Comparison of ENCODE assay signal across 32 cellular contexts in the genomic region with DNA sequence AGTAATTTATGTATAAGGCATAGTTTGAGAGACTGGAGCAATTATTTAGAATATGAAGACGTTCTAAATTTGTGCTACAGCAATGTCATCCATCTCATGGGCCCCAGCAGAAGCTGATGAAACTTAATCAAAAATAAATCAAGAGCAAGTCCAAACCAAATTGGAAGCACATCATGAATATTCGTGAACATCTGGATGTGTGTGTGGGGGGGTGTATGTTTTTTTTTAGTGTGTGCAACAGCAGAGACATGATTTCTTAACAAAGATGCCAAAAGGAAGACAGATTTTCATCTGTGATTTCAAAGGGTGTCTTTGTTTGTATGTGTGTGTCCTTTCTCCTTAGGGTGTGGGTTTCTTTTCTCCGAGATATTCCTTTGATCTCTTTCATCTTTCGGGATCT.
"Had no signal": no experiment of that assay in that cellular context is flagged by ENCODE, and none has a peak within 500 bp of the region (broad histone marks: within the 10 kb centered on the region; RNA-seq: fewer than 3 reads in every experiment).

No MANE protein-coding gene starts in this region.

- H3K9me3 ChIP-seq: breast epithelium, esophagus squamous epithelium, ovary, sigmoid colon, stomach, suprapubic skin, tibial artery had no signal

- H3K27ac ChIP-seq: epithelial cell of prostate, ovary, stomach, suprapubic skin, tibial artery, WERI-Rb-1 had no signal

- H3K36me3 ChIP-seq: breast epithelium, ovary, sigmoid colon, stomach, suprapubic skin, tibial artery, WERI-Rb-1 had no signal

- H3K36me3 Mint-ChIP-seq: activated naive CD4-positive, alpha-beta T cell treated with anti-CD3 and anti-CD28 coated beads, Interleukin-2, amount 50 U/mL, for 24 hours; stimulated activated memory B cell treated with anti-CD40 and anti-IgM and Interleukin-4, amounts not matched to agents 10 μg/mL and 1 μg/mL and 100 μg/mL, for 72 hours had no signal

- H3K4me3 Mint-ChIP-seq: activated CD4-positive, alpha-beta T cell treated with anti-CD3 and anti-CD28 coated beads, Interleukin-2, amount 10 ng/mL, durations not matched to agents 7 days and 5 days; activated CD8-positive, alpha-beta T cell treated with anti-CD3 and anti-CD28 coated beads for 36 hours; activated naive CD4-positive, alpha-beta T cell treated with anti-CD3 and anti-CD28 coated beads, Interleukin-2, amount 50 U/mL, for 24 hours; activated naive CD8-positive, alpha-beta T cell treated with anti-CD3 and anti-CD28 coated beads, Interleukin-2, amount 50 U/mL, for 24 hours; dendritic cell treated with granulocyte-macrophage colony-stimulating factor and Interleukin-4, amounts not matched to agents 40 ng/mL and 50 ng/mL, for 4 days; nephron; stimulated activated memory B cell treated with anti-CD40 and anti-IgM and Interleukin-4, amounts not matched to agents 10 μg/mL and 1 μg/mL and 100 μg/mL, for 72 hours; T-helper 1 cell treated with Interleukin-12 subunit alpha and Interleukin-12 subunit beta and Interleukin-4 antibody, amounts not matched to agents 30 μg/mL and 1 μg/mL, for 36 hours had no signal

- ATAC-seq: activated CD8-positive, alpha-beta T cell treated with anti-CD3 and anti-CD28 coated beads for 36 hours; activated naive CD8-positive, alpha-beta T cell treated with anti-CD3 and anti-CD28 coated beads, Interleukin-2, amount 50 U/mL, for 24 hours; left lobe of liver; stimulated activated memory B cell treated with anti-CD40 and anti-IgM and Interleukin-4, amounts not matched to agents 10 μg/mL and 1 μg/mL and 100 μg/mL, for 72 hours had no signal

- H3K9me3 Mint-ChIP-seq: activated CD4-positive, alpha-beta T cell treated with anti-CD3 and anti-CD28 coated beads, Interleukin-2, amount 10 ng/mL, durations not matched to agents 7 days and 5 days; activated CD8-positive, alpha-beta T cell treated with anti-CD3 and anti-CD28 coated beads for 36 hours; activated naive CD4-positive, alpha-beta T cell treated with anti-CD3 and anti-CD28 coated beads, Interleukin-2, amount 50 U/mL, for 24 hours; activated naive CD8-positive, alpha-beta T cell treated with anti-CD3 and anti-CD28 coated beads, Interleukin-2, amount 50 U/mL, for 24 hours; activated T-helper 2 cell treated with anti-CD3 and anti-CD28 coated beads, Interferon-gamma antibody, Interleukin-2, Interleukin-4, amounts not matched to agents 10 μg/mL and 5 μg/mL and 100 μg/mL, durations not matched to agents 14 hours and 24 hours and 36 hours; dendritic cell treated with granulocyte-macrophage colony-stimulating factor and Interleukin-4, amounts not matched to agents 40 ng/mL and 50 ng/mL, for 4 days; nephron; stimulated activated memory B cell treated with anti-CD40 and anti-IgM and Interleukin-4, amounts not matched to agents 10 μg/mL and 1 μg/mL and 100 μg/mL, for 72 hours; T-helper 1 cell treated with Interleukin-12 subunit alpha and Interleukin-12 subunit beta and Interleukin-4 antibody, amounts not matched to agents 30 μg/mL and 1 μg/mL, for 36 hours had no signal

- H3K4me3 ChIP-seq: breast epithelium, esophagus squamous epithelium, ovary, sigmoid colon, stomach, suprapubic skin, tibial artery had no signal

- H3K27me3 ChIP-seq: breast epithelium, esophagus squamous epithelium, ovary, sigmoid colon, stomach, suprapubic skin, tibial artery had no signal

- H3K27ac Mint-ChIP-seq: activated CD4-positive, alpha-beta T cell treated with anti-CD3 and anti-CD28 coated beads, Interleukin-2, amount 10 ng/mL, durations not matched to agents 7 days and 5 days; activated CD8-positive, alpha-beta T cell treated with anti-CD3 and anti-CD28 coated beads for 36 hours; activated naive CD4-positive, alpha-beta T cell treated with anti-CD3 and anti-CD28 coated beads, Interleukin-2, amount 50 U/mL, for 24 hours; activated naive CD8-positive, alpha-beta T cell treated with anti-CD3 and anti-CD28 coated beads, Interleukin-2, amount 50 U/mL, for 24 hours; activated T-helper 2 cell treated with anti-CD3 and anti-CD28 coated beads, Interferon-gamma antibody, Interleukin-2, Interleukin-4, amounts not matched to agents 10 μg/mL and 5 μg/mL and 100 μg/mL, durations not matched to agents 14 hours and 24 hours and 36 hours; dendritic cell treated with granulocyte-macrophage colony-stimulating factor and Interleukin-4, amounts not matched to agents 40 ng/mL and 50 ng/mL, for 4 days; nephron; progenitor cell of endocrine pancreas; stimulated activated memory B cell treated with anti-CD40 and anti-IgM and Interleukin-4, amounts not matched to agents 10 μg/mL and 1 μg/mL and 100 μg/mL, for 72 hours; T-helper 1 cell treated with Interleukin-12 subunit alpha and Interleukin-12 subunit beta and Interleukin-4 antibody, amounts not matched to agents 30 μg/mL and 1 μg/mL, for 36 hours had no signal

- H3K27me3 Mint-ChIP-seq: progenitor cell of endocrine pancreas had no signal

- H3K4me1 Mint-ChIP-seq: activated CD4-positive, alpha-beta T cell treated with anti-CD3 and anti-CD28 coated beads, Interleukin-2, amount 10 ng/mL, durations not matched to agents 7 days and 5 days; activated naive CD4-positive, alpha-beta T cell treated with anti-CD3 and anti-CD28 coated beads, Interleukin-2, amount 50 U/mL, for 24 hours; activated naive CD8-positive, alpha-beta T cell treated with anti-CD3 and anti-CD28 coated beads, Interleukin-2, amount 50 U/mL, for 24 hours; stimulated activated memory B cell treated with anti-CD40 and anti-IgM and Interleukin-4, amounts not matched to agents 10 μg/mL and 1 μg/mL and 100 μg/mL, for 72 hours had no signal

- DNase-seq: activated CD4-positive, alpha-beta T cell treated with anti-CD3 and anti-CD28 coated beads, Interleukin-2, amount 10 ng/mL, durations not matched to agents 7 days and 5 days; activated CD4-positive, CD25-positive, alpha-beta regulatory T cell treated with anti-CD3 and anti-CD28 coated beads, Interleukin-2, amount 50 U/mL, for 72 hours; activated CD8-positive, alpha-beta T cell treated with anti-CD3 and anti-CD28 coated beads for 36 hours; activated naive CD8-positive, alpha-beta T cell treated with anti-CD3 and anti-CD28 coated beads, Interleukin-2, amount 50 U/mL, for 24 hours; activated T-cell treated with anti-CD3 and anti-CD28 coated beads, Interleukin-2, amount 50 U/mL, for 48 hours; central memory CD4-positive, alpha-beta T cell; effector CD4-positive, alpha-beta T cell; esophagus squamous epithelium; kidney glomerular epithelial cell; mammary epithelial cell; ovary; sigmoid colon; small intestine; stimulated activated CD4-positive, alpha-beta T cell treated with anti-CD3 and anti-CD28 coated beads, Interleukin-1b, Interleukin-23, amount 100 ng/mL, for 48 hours; stimulated activated CD4-positive, alpha-beta T cell treated with anti-CD3 and anti-CD28 coated beads, Interleukin-4, amount 100 ng/mL, for 4 hours; stimulated activated CD8-positive, alpha-beta memory T cell treated with anti-CD3 and anti-CD28 coated beads, Interleukin-4, amount 100 ng/mL, for 48 hours; stomach; SW 1271; T-helper 9 cell; tibial artery; WERI-Rb-1 had no signal
